In the genomic region with DNA sequence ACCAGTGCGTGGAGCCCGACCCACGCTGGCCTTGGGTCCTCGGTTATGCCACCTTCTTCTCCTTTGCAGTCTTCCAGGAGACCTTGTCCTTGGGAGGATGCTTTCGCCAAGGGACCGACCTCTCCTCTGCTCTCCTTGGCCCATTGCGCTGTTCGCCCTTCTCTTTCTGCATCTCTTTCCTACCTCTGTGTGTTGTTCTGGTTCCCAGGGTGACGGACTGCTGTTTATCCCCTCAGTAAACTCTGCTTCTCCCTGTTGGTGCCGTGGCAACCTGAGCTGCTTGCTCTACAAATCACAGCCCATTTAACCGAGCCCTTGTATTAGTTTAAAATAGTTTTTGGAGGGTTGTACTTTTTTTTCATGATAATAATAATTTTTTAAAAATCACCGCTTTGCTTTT, we compare ENCODE assay signal across 28 cellular contexts.
DNase-seq lines count a peak whose midpoint lies in the region; ATAC-seq and TF ChIP-seq lines count a peak whose summit lies in the region.
"Had no signal": no experiment of that assay in that cellular context is flagged by ENCODE, and none has a peak within 500 bp of the region (broad histone marks: within the 10 kb centered on the region; RNA-seq: fewer than 3 reads in every experiment).

No MANE protein-coding gene starts in this region.

- no peak overlapping the region for H3K4me3 Mint-ChIP-seq in nephron progenitor cell
- H3K4me3 Mint-ChIP-seq in stimulated activated naive B cell treated with anti-CD40 and anti-IgM and Interleukin-4, amounts not matched to agents 10 μg/mL and 1 μg/mL and 100 μg/mL, for 72 hours: no peak overlapping the region
- H3K4me3 Mint-ChIP-seq: activated naive CD4-positive, alpha-beta T cell treated with anti-CD3 and anti-CD28 coated beads, Interleukin-2, amount 10 ng/mL, durations not matched to agents 7 days and 5 days; activated T-cell treated with anti-CD3 and anti-CD28 coated beads, Interleukin-2, amount 50 U/mL, for 4 hours; dendritic cell treated with granulocyte-macrophage colony-stimulating factor and Interleukin-4, amounts not matched to agents 40 ng/mL and 50 ng/mL, for 4 days; stimulated activated effector memory CD8-positive, alpha-beta T cell treated with anti-CD3 and anti-CD28 coated beads, Interleukin-12 subunit alpha, Interleukin-12 subunit beta, amount 100 ng/mL, for 72 hours had no signal

- no peaks in the 10 kb centered on the region for H3K9me3 ChIP-seq in gastroesophageal sphincter
- H3K9me3 ChIP-seq: BE2C, neutrophil, thoracic aorta had no signal

- no peaks in the 10 kb centered on the region for H3K36me3 ChIP-seq in gastroesophageal sphincter
- H3K36me3 ChIP-seq: BE2C, cardiac muscle cell, neutrophil, thoracic aorta had no signal

- no peak for DNase-seq in Right ventricle myocardium inferior (ENCODE audit: missing footprints)
- DNase-seq in cardiac septum (ENCODE audit: low spot score): no peak
- DNase-seq in nephron progenitor cell: no peak
- DNase-seq in mucosa of gallbladder (ENCODE audit: low spot score): no peak
- DNase-seq in stimulated activated naive B cell treated with anti-CD40 and anti-IgM and Interleukin-4, amounts not matched to agents 10 μg/mL and 1 μg/mL and 100 μg/mL, for 72 hours: no peak
- DNase-seq in glomerular visceral epithelial cell (ENCODE audit: extremely low spot score): no peak
- DNase-seq: activated CD4-positive, alpha-beta T cell treated with anti-CD3 and anti-CD28 coated beads for 1 hour; activated naive CD4-positive, alpha-beta T cell treated with anti-CD3 and anti-CD28 coated beads, Interleukin-2, amount 10 ng/mL, durations not matched to agents 7 days and 5 days; activated T-cell treated with anti-CD3 and anti-CD28 coated beads, Interleukin-2, amount 50 U/mL, for 4 hours; amygdala; BE2C; head of caudate nucleus; left colon; MM.1S; NCI-H1694 treated with DMSO at 0.1 percent for 48 hours; NCI-H226; NCI-H82; PC-3; SHP77 treated with DMSO at 0.1 percent for 48 hours; small intestine; stimulated activated CD4-positive, alpha-beta T cell treated with anti-CD3 and anti-CD28 coated beads, Interleukin-2, amount 100 ng/mL, for 24 hours had no signal

- H3K27ac ChIP-seq in gastroesophageal sphincter: peak overlapping the region; percentile 21 to 87 (median 82)
- H3K27ac ChIP-seq: cardiac muscle cell, neutrophil, thoracic aorta had no signal

- no peak for TF ChIP-seq EP300 in gastroesophageal sphincter (IDR thresholded peaks at IDR 0.05)

- TF ChIP-seq CTCF in gastroesophageal sphincter (IDR thresholded peaks at IDR 0.05): no peak
- TF ChIP-seq CTCF in nephron progenitor cell (IDR thresholded peaks at IDR 0.05): no peak

- intact Hi-C loops in Right ventricle myocardium inferior (cut with DNase I) (loop anchor here (5.0 kb wide), 1 partner anchor 98 kb away; a partner anchor contains a TSS), cardiac septum (cut with DNase I) (no loop called here)

- peak overlapping the region; percentile 94 for H3K27ac Mint-ChIP-seq in nephron progenitor cell
- H3K27ac Mint-ChIP-seq in stimulated activated naive B cell treated with anti-CD40 and anti-IgM and Interleukin-4, amounts not matched to agents 10 μg/mL and 1 μg/mL and 100 μg/mL, for 72 hours: no peak overlapping the region
- H3K27ac Mint-ChIP-seq: activated naive CD4-positive, alpha-beta T cell treated with anti-CD3 and anti-CD28 coated beads, Interleukin-2, amount 10 ng/mL, durations not matched to agents 7 days and 5 days; stimulated activated effector memory CD8-positive, alpha-beta T cell treated with anti-CD3 and anti-CD28 coated beads, Interleukin-12 subunit alpha, Interleukin-12 subunit beta, amount 100 ng/mL, for 72 hours had no signal

- no peaks in the 10 kb centered on the region for H3K36me3 Mint-ChIP-seq in nephron progenitor cell (ENCODE audit: low read depth)
- H3K36me3 Mint-ChIP-seq in stimulated activated naive B cell treated with anti-CD40 and anti-IgM and Interleukin-4, amounts not matched to agents 10 μg/mL and 1 μg/mL and 100 μg/mL, for 72 hours: no peaks in the 10 kb centered on the region
- H3K36me3 Mint-ChIP-seq: activated naive CD4-positive, alpha-beta T cell treated with anti-CD3 and anti-CD28 coated beads, Interleukin-2, amount 10 ng/mL, durations not matched to agents 7 days and 5 days; stimulated activated effector memory CD8-positive, alpha-beta T cell treated with anti-CD3 and anti-CD28 coated beads, Interleukin-12 subunit alpha, Interleukin-12 subunit beta, amount 100 ng/mL, for 72 hours had no signal

- H3K4me3 ChIP-seq in gastroesophageal sphincter: no peak overlapping the region
- H3K4me3 ChIP-seq: cardiac muscle cell, thoracic aorta had no signal

- peaks cover 76% of the 10 kb centered on the region for H3K4me1 Mint-ChIP-seq in nephron progenitor cell
- no peaks in the 10 kb centered on the region for H3K4me1 Mint-ChIP-seq in stimulated activated naive B cell treated with anti-CD40 and anti-IgM and Interleukin-4, amounts not matched to agents 10 μg/mL and 1 μg/mL and 100 μg/mL, for 72 hours
- H3K4me1 Mint-ChIP-seq: activated naive CD4-positive, alpha-beta T cell treated with anti-CD3 and anti-CD28 coated beads, Interleukin-2, amount 10 ng/mL, durations not matched to agents 7 days and 5 days; stimulated activated effector memory CD8-positive, alpha-beta T cell treated with anti-CD3 and anti-CD28 coated beads, Interleukin-12 subunit alpha, Interleukin-12 subunit beta, amount 100 ng/mL, for 72 hours had no signal

- TF ChIP-seq POLR2A in gastroesophageal sphincter (IDR thresholded peaks at IDR 0.05): no peak

- 39 to 42% methylated on average over 10 to 12 of the region's 12 CpGs for WGBS in gastroesophageal sphincter (ENCODE audit: low coverage in 1 of 2), 2 donors

- H3K27me3 ChIP-seq in gastroesophageal sphincter: no peaks in the 10 kb centered on the region
- H3K27me3 ChIP-seq: BE2C, cardiac muscle cell, neutrophil had no signal

- peak; percentile 46 for ATAC-seq in Right ventricle myocardium inferior
- ATAC-seq in gastroesophageal sphincter: no peak
- ATAC-seq in stimulated activated naive B cell treated with anti-CD40 and anti-IgM and Interleukin-4, amounts not matched to agents 10 μg/mL and 1 μg/mL and 100 μg/mL, for 72 hours (replicated peaks): no peak
- no peak for ATAC-seq in GM19035 (IDR thresholded peaks at IDR 0.05; ENCODE audit: unreplicated experiment)
- ATAC-seq: activated T-cell treated with anti-CD3 and anti-CD28 coated beads, Interleukin-2, amount 50 U/mL, for 4 hours; left colon; PC-3; stimulated activated effector memory CD8-positive, alpha-beta T cell treated with anti-CD3 and anti-CD28 coated beads, Interleukin-12 subunit alpha, Interleukin-12 subunit beta, amount 100 ng/mL, for 72 hours had no signal

- H3K9me3 Mint-ChIP-seq in nephron progenitor cell: no peaks in the 10 kb centered on the region
- no peaks in the 10 kb centered on the region for H3K9me3 Mint-ChIP-seq in stimulated activated naive B cell treated with anti-CD40 and anti-IgM and Interleukin-4, amounts not matched to agents 10 μg/mL and 1 μg/mL and 100 μg/mL, for 72 hours
- H3K9me3 Mint-ChIP-seq: activated naive CD4-positive, alpha-beta T cell treated with anti-CD3 and anti-CD28 coated beads, Interleukin-2, amount 10 ng/mL, durations not matched to agents 7 days and 5 days; activated T-cell treated with anti-CD3 and anti-CD28 coated beads, Interleukin-2, amount 50 U/mL, for 4 hours; dendritic cell treated with granulocyte-macrophage colony-stimulating factor and Interleukin-4, amounts not matched to agents 40 ng/mL and 50 ng/mL, for 4 days; stimulated activated effector memory CD8-positive, alpha-beta T cell treated with anti-CD3 and anti-CD28 coated beads, Interleukin-12 subunit alpha, Interleukin-12 subunit beta, amount 100 ng/mL, for 72 hours had no signal

- H3K4me1 ChIP-seq in gastroesophageal sphincter: peaks cover 31 to 89% (median 60%) of the 10 kb centered on the region in 3 donors

- H3K27me3 Mint-ChIP-seq in nephron progenitor cell (ENCODE audit: low read depth, poor library complexity): no peaks in the 10 kb centered on the region
- H3K27me3 Mint-ChIP-seq in stimulated activated naive B cell treated with anti-CD40 and anti-IgM and Interleukin-4, amounts not matched to agents 10 μg/mL and 1 μg/mL and 100 μg/mL, for 72 hours: no peaks in the 10 kb centered on the region
- H3K27me3 Mint-ChIP-seq: activated naive CD4-positive, alpha-beta T cell treated with anti-CD3 and anti-CD28 coated beads, Interleukin-2, amount 10 ng/mL, durations not matched to agents 7 days and 5 days; dendritic cell treated with granulocyte-macrophage colony-stimulating factor and Interleukin-4, amounts not matched to agents 40 ng/mL and 50 ng/mL, for 4 days had no signal
